8 cellular contexts compared by ENCODE assay signal in the genomic region with DNA sequence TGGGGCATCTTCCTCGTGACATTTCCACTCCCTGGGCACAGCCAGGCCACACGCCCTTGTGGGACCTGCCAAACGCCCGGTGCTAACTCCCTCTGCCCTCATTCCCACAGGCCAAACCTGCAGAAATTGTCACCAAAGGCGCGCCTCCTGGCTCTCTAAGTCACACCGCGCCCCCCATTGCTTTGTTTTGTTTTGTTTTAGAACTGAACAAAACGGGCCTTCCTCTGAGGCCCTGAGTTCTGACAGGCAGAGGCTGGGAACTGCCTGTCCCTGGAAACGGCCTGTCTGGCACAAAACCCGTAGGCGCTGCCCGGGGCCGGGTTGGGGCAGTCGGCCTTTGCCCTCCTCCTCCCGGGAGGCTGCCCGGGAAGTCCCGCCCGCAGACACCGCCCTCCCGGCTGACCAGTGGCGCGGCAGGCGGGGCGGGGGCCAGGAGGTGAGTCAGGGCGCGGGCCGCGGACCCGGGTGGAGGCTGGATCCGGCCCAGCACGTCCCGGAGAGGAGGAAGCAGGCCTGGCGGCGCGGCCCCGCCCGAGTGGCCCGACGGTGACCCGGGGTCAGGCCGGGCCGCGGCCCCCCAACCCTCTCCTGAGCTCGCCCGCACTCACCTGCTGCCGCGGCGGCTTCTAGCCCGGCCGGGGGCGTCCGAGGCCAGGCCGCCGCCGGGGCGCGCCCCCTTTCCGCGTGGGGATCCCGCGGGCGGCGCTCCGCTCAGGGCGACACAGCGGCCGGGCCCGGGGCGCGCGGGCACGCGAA. TPM values are rescaled to one million over a fixed set of nuclear protein-coding genes. Genes with fewer than 3 reads are reported as not detected.
A peak's percentile ranks its signal among the peaks of the same experiment; 100 is the strongest.
DNase-seq lines count a peak whose midpoint lies in the region; ATAC-seq and TF ChIP-seq lines count a peak whose summit lies in the region.

No MANE protein-coding gene starts in this region.

- peak overlapping the region; percentile 93 for H3K27ac Mint-ChIP-seq in activated T-helper 1 cell treated with anti-CD3 and anti-CD28 coated beads, Interleukin-12 subunit alpha, Interleukin-12 subunit beta, Interleukin-2, Interleukin-4 antibody, amounts not matched to agents 30 ng/mL and 10 ng/mL and 1 ng/mL, durations not matched to agents 14 hours and 24 hours and 36 hours

- intact Hi-C loops in activated T-helper 1 cell treated with anti-CD3 and anti-CD28 coated beads, Interleukin-12 subunit alpha, Interleukin-12 subunit beta, Interleukin-2, Interleukin-4 antibody, amounts not matched to agents 30 ng/mL and 10 ng/mL and 1 ng/mL, durations not matched to agents 14 hours and 24 hours and 36 hours (cut with micrococcal nuclease), result loop anchor here (1.0 to 10.0 kb wide), 3 partner anchors 115 to 337 kb away; partner anchors contain the start of gene APOBEC3B
- intact Hi-C loops in esophagus muscularis mucosa (cut with DNase I), result loop anchor here (2.0 kb wide), 1 partner anchor 49 kb away; no protein-coding TSS in a partner anchor

- no peaks in the 10 kb centered on the region for H3K9me3 ChIP-seq in esophagus muscularis mucosa

- H3K4me3 ChIP-seq in esophagus muscularis mucosa, result peak overlapping the region; percentile 70 to 82 (median 78)

- H3K9me3 Mint-ChIP-seq in activated T-helper 1 cell treated with anti-CD3 and anti-CD28 coated beads, Interleukin-12 subunit alpha, Interleukin-12 subunit beta, Interleukin-2, Interleukin-4 antibody, amounts not matched to agents 30 ng/mL and 10 ng/mL and 1 ng/mL, durations not matched to agents 14 hours and 24 hours and 36 hours, result no peaks in the 10 kb centered on the region

- peak; percentile 54 for DNase-seq in DMS 273 (lab: John Stamatoyannopoulos, UW; ENCODE audit: unreplicated experiment)
- no peak for DNase-seq in DMS 273 treated with DMSO at 0.1 percent for 48 hours (lab: John Stamatoyannopoulos, UW)
- DNase-seq in NCI-H2196 treated with DMSO at 0.1 percent for 48 hours (lab: John Stamatoyannopoulos, UW; ENCODE audit: unreplicated experiment), result peak; percentile 24
- DNase-seq in activated T-helper 1 cell treated with anti-CD3 and anti-CD28 coated beads, Interleukin-12 subunit alpha, Interleukin-12 subunit beta, Interleukin-2, Interleukin-4 antibody, amounts not matched to agents 30 ng/mL and 10 ng/mL and 1 ng/mL, durations not matched to agents 14 hours and 24 hours and 36 hours (ENCODE audit: low spot score), result peak; percentile 64
- peak; percentile 97 for DNase-seq in esophagus muscularis mucosa (ENCODE audit: extremely low spot score)
- peak; percentile 80 for DNase-seq in mucosa of gallbladder (ENCODE audit: low spot score)
- peak; percentile 81 for DNase-seq in superior temporal gyrus (ENCODE audit: extremely low spot score)

- H3K4me1 Mint-ChIP-seq in activated T-helper 1 cell treated with anti-CD3 and anti-CD28 coated beads, Interleukin-12 subunit alpha, Interleukin-12 subunit beta, Interleukin-2, Interleukin-4 antibody, amounts not matched to agents 30 ng/mL and 10 ng/mL and 1 ng/mL, durations not matched to agents 14 hours and 24 hours and 36 hours (ENCODE audit: low read depth), result peaks cover 62% of the 10 kb centered on the region

- H3K36me3 Mint-ChIP-seq in activated T-helper 1 cell treated with anti-CD3 and anti-CD28 coated beads, Interleukin-12 subunit alpha, Interleukin-12 subunit beta, Interleukin-2, Interleukin-4 antibody, amounts not matched to agents 30 ng/mL and 10 ng/mL and 1 ng/mL, durations not matched to agents 14 hours and 24 hours and 36 hours (ENCODE audit: low read depth), result peaks cover 26% of the 10 kb centered on the region

- TF ChIP-seq EP300 in esophagus muscularis mucosa (IDR thresholded peaks at IDR 0.05), result peak; percentile 70

- peak; percentile 84 for TF ChIP-seq POLR2A in esophagus muscularis mucosa (IDR thresholded peaks at IDR 0.05; ENCODE audit: low read depth)

- ATAC-seq in HG02571 (IDR thresholded peaks at IDR 0.05; ENCODE audit: unreplicated experiment), result peak; percentile 46

- H3K4me1 ChIP-seq in esophagus muscularis mucosa, result peaks cover 31 to 63% (median 55%) of the 10 kb centered on the region in 4 donors

- H3K27me3 ChIP-seq in esophagus muscularis mucosa, result no peaks in the 10 kb centered on the region

- peak overlapping the region; percentile 95 for H3K4me3 Mint-ChIP-seq in activated T-helper 1 cell treated with anti-CD3 and anti-CD28 coated beads, Interleukin-12 subunit alpha, Interleukin-12 subunit beta, Interleukin-2, Interleukin-4 antibody, amounts not matched to agents 30 ng/mL and 10 ng/mL and 1 ng/mL, durations not matched to agents 14 hours and 24 hours and 36 hours

- WGBS in esophagus muscularis mucosa, result 1% methylated on average over 9 of the region's 74 CpGs

- peak in 1 of 3 experiments; percentile 8 for TF ChIP-seq CTCF in esophagus muscularis mucosa (IDR thresholded peaks at IDR 0.05)

- H3K36me3 ChIP-seq in esophagus muscularis mucosa, result peaks cover 26 to 34% (median 27%) of the 10 kb centered on the region in 4 donors

- H3K27me3 Mint-ChIP-seq in activated T-helper 1 cell treated with anti-CD3 and anti-CD28 coated beads, Interleukin-12 subunit alpha, Interleukin-12 subunit beta, Interleukin-2, Interleukin-4 antibody, amounts not matched to agents 30 ng/mL and 10 ng/mL and 1 ng/mL, durations not matched to agents 14 hours and 24 hours and 36 hours (ENCODE audit: insufficient read depth), result no peaks in the 10 kb centered on the region

- peak overlapping the region; percentile 91 to 100 (median 98) for H3K27ac ChIP-seq in esophagus muscularis mucosa (replicated peaks in 1 of 4)

RNA-seq across cellular contexts. Expression of gene SUN2, which starts 0.5 kb away (rescaled TPM):
- 146 and 154 TPM in 2 replicates for total RNA-seq in activated T-helper 1 cell treated with anti-CD3 and anti-CD28 coated beads, Interleukin-12 subunit alpha, Interleukin-12 subunit beta, Interleukin-2, Interleukin-4 antibody, amounts not matched to agents 30 ng/mL and 10 ng/mL and 1 ng/mL, durations not matched to agents 14 hours and 24 hours and 36 hours
- 100 to 1,000 TPM; 417 to 598 (median 449) TPM for total RNA-seq in esophagus muscularis mucosa
- total RNA-seq in mucosa of gallbladder, result 129 TPM

RNA-seq across cellular contexts. Expression of gene DNAL4, which starts 38.6 kb away (rescaled TPM):
- 5.0 TPM in 2 replicates for total RNA-seq in activated T-helper 1 cell treated with anti-CD3 and anti-CD28 coated beads, Interleukin-12 subunit alpha, Interleukin-12 subunit beta, Interleukin-2, Interleukin-4 antibody, amounts not matched to agents 30 ng/mL and 10 ng/mL and 1 ng/mL, durations not matched to agents 14 hours and 24 hours and 36 hours
- total RNA-seq in esophagus muscularis mucosa (10 to 100 TPM in 3 of 4 donors, 1 to 10 TPM in 1; 9.3 to 15.2 (median 12.8) TPM), mucosa of gallbladder (30.0 TPM)

RNA-seq across cellular contexts. Expression of gene GTPBP1, which starts 49.6 kb away (rescaled TPM):
- 102 and 111 TPM in 2 replicates for total RNA-seq in activated T-helper 1 cell treated with anti-CD3 and anti-CD28 coated beads, Interleukin-12 subunit alpha, Interleukin-12 subunit beta, Interleukin-2, Interleukin-4 antibody, amounts not matched to agents 30 ng/mL and 10 ng/mL and 1 ng/mL, durations not matched to agents 14 hours and 24 hours and 36 hours
- total RNA-seq in esophagus muscularis mucosa (10 to 100 TPM; 35.7 to 62.5 (median 50.6) TPM), mucosa of gallbladder (67.1 TPM)

RNA-seq across cellular contexts. Expression of gene JOSD1, which starts 54.6 kb away (rescaled TPM):
- 77.7 and 86.0 TPM in 2 replicates for total RNA-seq in activated T-helper 1 cell treated with anti-CD3 and anti-CD28 coated beads, Interleukin-12 subunit alpha, Interleukin-12 subunit beta, Interleukin-2, Interleukin-4 antibody, amounts not matched to agents 30 ng/mL and 10 ng/mL and 1 ng/mL, durations not matched to agents 14 hours and 24 hours and 36 hours
- total RNA-seq in esophagus muscularis mucosa (10 to 100 TPM; 49.4 to 76.9 (median 59.4) TPM), mucosa of gallbladder (75.4 TPM)
